2 cellular contexts compared by ENCODE assay signal in the genomic region with DNA sequence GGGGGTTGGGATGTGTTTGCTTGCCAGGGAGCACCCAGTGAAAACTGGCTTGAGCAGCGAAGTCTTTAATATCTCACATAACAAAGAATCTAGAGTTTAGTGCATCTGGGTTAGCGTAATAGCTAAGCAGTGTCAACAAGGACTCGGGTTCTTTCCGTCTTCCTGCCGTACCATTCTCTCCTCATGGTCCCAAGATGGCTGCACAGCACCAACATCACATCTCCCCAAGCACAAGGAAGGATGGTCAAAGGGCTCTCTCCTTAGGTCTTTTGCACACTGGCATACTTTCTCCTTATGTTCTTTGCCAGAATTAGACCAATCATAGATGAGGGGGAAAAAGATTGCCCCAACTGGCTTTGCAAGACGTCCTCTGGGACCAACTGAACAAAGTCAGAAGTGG.
TF ChIP-seq lines count a peak whose summit lies in the region.

No MANE protein-coding gene starts in this region.

TF ChIP-seq in A549, 52 proteins besides CTCF, POLR2A, EP300 and RAD21 (continued from another document):
- TF ChIP-seq, protein P1, sequence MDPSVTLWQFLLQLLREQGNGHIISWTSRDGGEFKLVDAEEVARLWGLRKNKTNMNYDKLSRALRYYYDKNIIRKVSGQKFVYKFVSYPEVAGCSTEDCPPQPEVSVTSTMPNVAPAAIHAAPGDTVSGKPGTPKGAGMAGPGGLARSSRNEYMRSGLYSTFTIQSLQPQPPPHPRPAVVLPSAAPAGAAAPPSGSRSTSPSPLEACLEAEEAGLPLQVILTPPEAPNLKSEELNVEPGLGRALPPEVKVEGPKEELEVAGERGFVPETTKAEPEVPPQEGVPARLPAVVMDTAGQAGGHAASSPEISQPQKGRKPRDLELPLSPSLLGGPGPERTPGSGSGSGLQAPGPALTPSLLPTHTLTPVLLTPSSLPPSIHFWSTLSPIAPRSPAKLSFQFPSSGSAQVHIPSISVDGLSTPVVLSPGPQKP (IDR thresholded peaks at IDR 0.05; ENCODE audit: low read depth, low read length): no peak

TF ChIP-seq in K562, 482 proteins besides CTCF, POLR2A, EP300 and RAD21 (continued from another document):
- TF ChIP-seq MAZ (CRISPR knock-in tag; conservative IDR thresholded peaks at IDR 0.05 in 1 of 2, IDR thresholded peaks at IDR 0.05 in 1 of 2): no peak
